In the genomic region with DNA sequence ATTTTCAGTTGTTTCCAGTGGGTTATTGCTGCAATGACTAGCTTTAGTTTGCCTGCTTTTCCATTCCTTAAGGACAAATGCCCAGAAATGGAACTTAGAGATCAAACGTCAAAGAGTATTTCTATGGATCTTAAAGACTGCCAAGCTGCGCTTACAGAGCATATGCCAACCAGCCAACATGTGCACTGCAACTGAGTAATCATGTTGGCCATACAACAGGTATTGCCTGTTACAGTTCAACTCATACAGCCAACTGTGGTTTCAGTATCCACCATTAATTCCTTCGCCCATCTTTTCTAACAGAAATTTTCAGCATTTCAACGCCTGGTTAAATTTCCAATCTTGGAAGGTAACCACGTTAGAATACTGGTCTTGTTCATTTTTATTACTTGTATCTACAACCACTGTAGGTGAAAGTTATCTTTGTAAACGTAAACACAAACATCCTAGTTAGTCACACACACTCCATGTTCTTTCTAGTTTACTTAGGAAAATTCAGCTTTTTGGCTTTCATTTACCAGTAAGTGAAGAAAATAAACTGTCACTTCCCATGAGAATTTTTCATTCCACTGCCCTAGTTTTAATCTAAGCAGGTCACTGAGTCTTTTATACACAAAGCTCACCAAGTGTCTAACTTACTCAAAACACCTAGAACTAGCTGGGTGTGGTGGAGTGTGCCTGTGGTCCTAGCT, we compare ENCODE assay signal across 12 cellular contexts. TPM values are rescaled to one million over a fixed set of nuclear protein-coding genes. Genes with fewer than 3 reads are reported as not detected.
DNase-seq lines count a peak whose midpoint lies in the region; ATAC-seq, FAIRE-seq and TF ChIP-seq lines count a peak whose summit lies in the region.
"Had no signal": no experiment of that assay in that cellular context is flagged by ENCODE, and none has a peak within 500 bp of the region (broad histone marks: within the 10 kb centered on the region; RNA-seq: fewer than 3 reads in every experiment).

No MANE protein-coding gene starts in this region.

- no peak for FAIRE-seq in keratinocyte (lab: Jason Lieb, UNC)

- no peaks in the 10 kb centered on the region; the same call in 2 of the 3 replicates for H3K9me3 Mint-ChIP-seq in GM23338
- H3K9me3 Mint-ChIP-seq in activated CD8-positive, alpha-beta T cell treated with anti-CD3 and anti-CD28 coated beads for 36 hours = no peaks in the 10 kb centered on the region

- H3K4me2 ChIP-seq in GM23338 (peak overlapping the region; percentile 100), keratinocyte (ENCODE audit: control insufficient read depth, extremely low read depth, insufficient read depth, low read depth, low read length) (peak overlapping the region; percentile 86)

- H4K20me1 ChIP-seq in GM23338 (replicated peaks; ENCODE audit: insufficient read depth) = peaks cover 64% of the 10 kb centered on the region
- peaks cover 58% of the 10 kb centered on the region for H4K20me1 ChIP-seq in keratinocyte (ENCODE audit: control insufficient read depth, extremely low read depth, insufficient read depth, low read length)

- peaks cover 73% of the 10 kb centered on the region for H3K36me3 ChIP-seq in ACC112 (ENCODE audit: insufficient read depth, low read length)
- peaks cover 74% of the 10 kb centered on the region for H3K36me3 ChIP-seq in GM23338 (ENCODE audit: insufficient read depth)
- H3K36me3 ChIP-seq in keratinocyte (ENCODE audit: control insufficient read depth in 2 of 2, extremely low read depth in 1 of 2, insufficient read depth in 2 of 2, low read length in 2 of 2) = peaks cover 47 to 75% of the 10 kb centered on the region in 2 experiments
- H3K36me3 ChIP-seq in colonic mucosa = peaks cover 26% of the 10 kb centered on the region

- no peak for ATAC-seq in GM23338
- no peak for ATAC-seq in activated CD8-positive, alpha-beta T cell treated with anti-CD3 and anti-CD28 coated beads for 36 hours
- no peak for ATAC-seq in GM21423 (IDR thresholded peaks at IDR 0.05; ENCODE audit: unreplicated experiment)

- no peaks in the 10 kb centered on the region for H3K9me2 ChIP-seq in GM23338 (ENCODE audit: insufficient read depth)

- TF ChIP-seq CTCF in GM23338 (conservative IDR thresholded peaks at IDR 0.05; ENCODE audit: low read depth in 2 of 2) (no peak), keratinocyte (optimal IDR thresholded peaks at IDR 0.05 in 1 of 3, IDR thresholded peaks at IDR 0.05 in 1 of 3, conservative IDR thresholded peaks at IDR 0.05 in 1 of 3; ENCODE audit: extremely low read depth in 1 of 3, insufficient read depth in 2 of 3, low read length in 3 of 3) (no peak), colonic mucosa (IDR thresholded peaks at IDR 0.05) (no peak)
- TF ChIP-seq CTCF in activated CD8-positive, alpha-beta T cell treated with anti-CD3 and anti-CD28 coated beads for 36 hours (IDR thresholded peaks at IDR 0.05) = no peak

- intact Hi-C loops in activated CD8-positive, alpha-beta T cell treated with anti-CD3 and anti-CD28 coated beads for 36 hours (cut with micrococcal nuclease) = no loop called here
- intact Hi-C loops in colonic mucosa (cut with DNase I) = no loop called here

- peak overlapping the region; percentile 100 for H3K4me3 ChIP-seq in ACC112 (ENCODE audit: low read depth, low read length)
- peak overlapping the region; percentile 94 for H3K4me3 ChIP-seq in GM23338
- no peak overlapping the region for H3K4me3 ChIP-seq in keratinocyte (ENCODE audit: control insufficient read depth in 2 of 3, extremely low read depth in 1 of 3, insufficient read depth in 2 of 3, low read depth in 1 of 3, low read length in 3 of 3)
- no peak overlapping the region for H3K4me3 ChIP-seq in colonic mucosa
- H3K4me3 ChIP-seq: ascending aorta, spleen had no signal

- peaks cover 77% of the 10 kb centered on the region for H3K4me1 Mint-ChIP-seq in GM23338
- H3K4me1 Mint-ChIP-seq in activated CD8-positive, alpha-beta T cell treated with anti-CD3 and anti-CD28 coated beads for 36 hours (ENCODE audit: low read depth) = peaks cover 30% of the 10 kb centered on the region

- H2AFZ ChIP-seq in ACC112 (ENCODE audit: low read length, unreplicated experiment) (no peak overlapping the region), GM23338 (no peak overlapping the region), keratinocyte (ENCODE audit: control insufficient read depth, low read length) (no peak overlapping the region)

- H3K36me3 Mint-ChIP-seq in GM23338 (ENCODE audit: low read depth) = peaks cover 90% of the 10 kb centered on the region
- H3K36me3 Mint-ChIP-seq in activated CD8-positive, alpha-beta T cell treated with anti-CD3 and anti-CD28 coated beads for 36 hours (ENCODE audit: low read depth) = peaks cover 85% of the 10 kb centered on the region

- H3K9me1 ChIP-seq in keratinocyte (ENCODE audit: control insufficient read depth, extremely low read depth, insufficient read depth, low read length) = peaks cover 11% of the 10 kb centered on the region

- no peak for DNase-seq in GM23338 (ENCODE audit: low spot score)
- no peak for DNase-seq in activated CD8-positive, alpha-beta T cell treated with anti-CD3 and anti-CD28 coated beads for 36 hours
- no peak for DNase-seq in keratinocyte (ENCODE audit: low read depth, low spot score)
- DNase-seq in CD1c-positive myeloid dendritic cell (ENCODE audit: extremely low spot score) = no peak
- no peak for DNase-seq in colonic mucosa
- DNase-seq in HuH-7.5 (ENCODE audit: low spot score) = no peak
- DNase-seq: activated CD4-positive, alpha-beta T cell treated with anti-CD3 and anti-CD28 coated beads for 48 hours; HCEC 1CT; spleen had no signal

- H3K27me3 ChIP-seq in ACC112 (ENCODE audit: insufficient read depth, low read length) (no peaks in the 10 kb centered on the region), GM23338 (ENCODE audit: insufficient read depth) (no peaks in the 10 kb centered on the region), keratinocyte (ENCODE audit: control insufficient read depth, extremely low read depth, insufficient read depth, low read length) (no peaks in the 10 kb centered on the region), colonic mucosa (no peaks in the 10 kb centered on the region)
- H3K27me3 ChIP-seq: ascending aorta, spleen had no signal

- peaks cover 26% of the 10 kb centered on the region for H3K27me3 Mint-ChIP-seq in GM23338 (ENCODE audit: insufficient read depth, low read depth, poor library complexity)
- H3K27me3 Mint-ChIP-seq in activated CD8-positive, alpha-beta T cell treated with anti-CD3 and anti-CD28 coated beads for 36 hours = no peaks in the 10 kb centered on the region

- peaks cover 60% of the 10 kb centered on the region for H3K79me2 ChIP-seq in ACC112 (ENCODE audit: control insufficient read depth, insufficient read depth, low read length, unreplicated experiment)
- H3K79me2 ChIP-seq in GM23338 (replicated peaks; ENCODE audit: insufficient read depth) = peaks cover 65% of the 10 kb centered on the region
- H3K79me2 ChIP-seq in keratinocyte (ENCODE audit: control insufficient read depth, insufficient read depth, low read length) = peaks cover 60% of the 10 kb centered on the region

- H3K4me3 Mint-ChIP-seq in GM23338 = peak overlapping the region; percentile 99
- H3K4me3 Mint-ChIP-seq in activated CD8-positive, alpha-beta T cell treated with anti-CD3 and anti-CD28 coated beads for 36 hours = peak overlapping the region; percentile 96

- H3F3A ChIP-seq in GM23338 (replicated peaks; ENCODE audit: low read depth) = peaks cover 79% of the 10 kb centered on the region

- dilution Hi-C loops in keratinocyte (cut with MboI; ENCODE audit: extremely low pct_ligation_motif_present, low sequenced_read_pairs) = no loop called here

- H3K27ac ChIP-seq in ACC112 (ENCODE audit: low read depth, low read length) (no peak overlapping the region; the same call in 1 of the 2 replicates), GM23338 (ENCODE audit: low read depth) (peak overlapping the region; percentile 77), keratinocyte (ENCODE audit: control insufficient read depth, insufficient read depth, low read length) (no peak overlapping the region), colonic mucosa (no peak overlapping the region)
- H3K27ac ChIP-seq: ascending aorta had no signal

- H3K9ac ChIP-seq in keratinocyte (ENCODE audit: control insufficient read depth, extremely low read depth, insufficient read depth, low read length) = no peak overlapping the region
- H3K9ac ChIP-seq in colonic mucosa (ENCODE audit: low read depth in 2 of 2, low read length in 2 of 2) = no peak overlapping the region

- CTCF ChIA-PET in activated CD8-positive, alpha-beta T cell treated with anti-CD3 and anti-CD28 coated beads for 36 hours (lab: Charles Lee) = interaction anchor here (1.2 to 3.6 kb wide), 3 partner anchors 28 to 158 kb away, joined by 3 to 12 read pairs (median 4); no protein-coding TSS in a partner anchor

- peak overlapping the region; percentile 99 for H3K27ac Mint-ChIP-seq in GM23338
- H3K27ac Mint-ChIP-seq in activated CD8-positive, alpha-beta T cell treated with anti-CD3 and anti-CD28 coated beads for 36 hours = peak overlapping the region; percentile 99

- H3K9me3 ChIP-seq in keratinocyte (ENCODE audit: control insufficient read depth, low read depth, low read length) (no peaks in the 10 kb centered on the region), colonic mucosa (no peaks in the 10 kb centered on the region)
- H3K9me3 ChIP-seq: ascending aorta, spleen had no signal

- POLR2A ChIA-PET in activated CD8-positive, alpha-beta T cell treated with anti-CD3 and anti-CD28 coated beads for 36 hours (lab: Charles Lee) = interaction anchor here (0.8 to 9.5 kb wide), 7 partner anchors 8 to 64 kb away, joined by 3 to 155 read pairs (median 6); a partner anchor contains a TSS

- peaks cover 37% of the 10 kb centered on the region for H3K4me1 ChIP-seq in ACC112 (ENCODE audit: control insufficient read depth, insufficient read depth, low read length, unreplicated experiment)
- H3K4me1 ChIP-seq in GM23338 (ENCODE audit: insufficient read depth) = peaks cover 60% of the 10 kb centered on the region
- peaks cover 31% of the 10 kb centered on the region for H3K4me1 ChIP-seq in keratinocyte (ENCODE audit: control insufficient read depth, extremely low read depth, insufficient read depth, low read length)
- peaks cover 8% of the 10 kb centered on the region for H3K4me1 ChIP-seq in colonic mucosa

RNA-seq across cellular contexts. Expression of a gene that starts 3.9 kb away (rescaled TPM):
- total RNA-seq in GM23338 (2014; rRNA removed; shearing (Covaris generic)) = 561 and 772 TPM in 2 replicates
- 2,550 and 2,858 TPM in 2 replicates for polyA plus RNA-seq in GM23338 (2016; fragmentation: Nextera tagmentation; extraction: Ambion mirVana)
- 1,000 to 10,000 TPM; 2,861 to 2,981 TPM for total RNA-seq in activated CD8-positive, alpha-beta T cell treated with anti-CD3 and anti-CD28 coated beads for 36 hours
- polyA plus RNA-seq in keratinocyte = 2,329 to 2,828 TPM (median 2,534 TPM) in 3 replicates
- 788 TPM for polyA plus RNA-seq in keratinocyte (2011; ENCODE audit: low read depth)
- 2,654 and 3,289 TPM in 2 replicates for polyA plus RNA-seq in keratinocyte (2011; cell fraction: cytosol; rRNA removed)
- polyA plus RNA-seq in keratinocyte (2011; cell fraction: nucleus; rRNA removed) = 610 and 619 TPM in 2 replicates
- polyA plus RNA-seq in keratinocyte (2012; ENCODE audit: low replicate concordance) = 3,073 and 3,884 TPM in 2 replicates
- polyA minus RNA-seq in keratinocyte = 467 to 1,579 TPM (median 1,500 TPM) in 3 replicates
- 1,168 TPM for polyA minus RNA-seq in keratinocyte (2011; cell fraction: cytosol; rRNA and poly(A)+ RNA removed)
- polyA minus RNA-seq in keratinocyte (2011; cell fraction: nucleus; rRNA and poly(A)+ RNA removed) = 162 and 245 TPM in 2 replicates
- 1,000 to 10,000 TPM; 1,239 to 1,262 TPM for total RNA-seq in colonic mucosa

RNA-seq across cellular contexts. Expression of a gene that starts 41.0 kb away (rescaled TPM):
- total RNA-seq in GM23338 (2014; rRNA removed; shearing (Covaris generic)) = 16.5 and 20.5 TPM in 2 replicates
- polyA plus RNA-seq in GM23338 (2016; fragmentation: Nextera tagmentation; extraction: Ambion mirVana) = 4.5 and 5.6 TPM in 2 replicates
- total RNA-seq in activated CD8-positive, alpha-beta T cell treated with anti-CD3 and anti-CD28 coated beads for 36 hours = 1 to 10 TPM; 1.5 to 1.9 TPM
- polyA plus RNA-seq in keratinocyte = 0.05 to 0.09 TPM (median 0.07 TPM) in 3 replicates
- 0.06 TPM for polyA plus RNA-seq in keratinocyte (2011; ENCODE audit: low read depth)
- 0.01 and 0.03 TPM in 2 replicates for polyA plus RNA-seq in keratinocyte (2011; cell fraction: cytosol; rRNA removed)
- 0.04 and 0.13 TPM in 2 replicates for polyA plus RNA-seq in keratinocyte (2011; cell fraction: nucleus; rRNA removed)
- polyA plus RNA-seq in keratinocyte (2012; ENCODE audit: low replicate concordance) = 0.15 and 0.17 TPM in 2 replicates
- polyA minus RNA-seq in keratinocyte = 0.03 to 0.10 TPM (median 0.06 TPM) in 3 replicates
- polyA minus RNA-seq in keratinocyte (2011; cell fraction: cytosol; rRNA and poly(A)+ RNA removed) = not detected
- 0.31 TPM in 1 of 2 replicates, not detected in the other for polyA minus RNA-seq in keratinocyte (2011; cell fraction: nucleus; rRNA and poly(A)+ RNA removed)
- total RNA-seq in colonic mucosa = 1 to 10 TPM in 1 of 2 donors, under 1 TPM in 1; 0.72 to 2.2 TPM

Comparison
In these comparisons a context has a peak if more than half of its experiments do, and no peak if none do; other contexts are left out.
1. H3K4me3 ChIP-seq: peak in ACC112 (single experiment) and GM23338 (single experiment); none in keratinocyte (0 of 3) and colonic mucosa (single experiment).